ENCODE assay signal across 9 cellular contexts in genomic region chr20:2373098-2373497, GRCh38. TPM values are rescaled to one million over a fixed set of nuclear protein-coding genes. Genes with fewer than 3 reads are reported as not detected.
"Had no signal": no experiment of that assay in that cellular context is flagged by ENCODE, and none has a peak within 500 bp of the region (broad histone marks: within the 10 kb centered on the region; RNA-seq: fewer than 3 reads in every experiment).

No MANE protein-coding gene starts in this region.

- ATAC-seq: GM12878 had no signal

- FAIRE-seq: G401.6, GM12878, GM12891, GM12892, GM18507, GM19239 had no signal

- H3K4me3 ChIP-seq: GM12878 had no signal

- DNase-seq: GDM1, GF-D8 had no signal

RNA-seq across cellular contexts. Expression of gene TGM6, which starts 7.6 kb away (rescaled TPM):
- total RNA-seq: G401, GM12878 had no signal
- polyA plus RNA-seq: GM12878 had no signal
